Comparison of ENCODE assay signal across 7 cellular contexts in genomic region chr18:395481-396250, GRCh38.
DNase-seq lines count a peak whose midpoint lies in the region; ATAC-seq and TF ChIP-seq lines count a peak whose summit lies in the region.

No MANE protein-coding gene starts in this region.

- H3K14ac ChIP-seq in IMR-90 (replicated peaks; ENCODE audit: low read depth, low read length): peak overlapping the region; percentile 5

- H3K56ac ChIP-seq in IMR-90 (ENCODE audit: extremely low read depth, insufficient read depth, low read length): peak overlapping the region; percentile 33

- no peak overlapping the region for H2AK9ac ChIP-seq in IMR-90 (replicated peaks; ENCODE audit: low read depth, low read length, poor library complexity)

- CTCF ChIA-PET in IMR-90 (lab: Yijun Ruan, JAX): no interaction called here

- H3K4ac ChIP-seq in IMR-90 (ENCODE audit: low read depth, low read length): peak overlapping the region; percentile 64

- peak overlapping the region; percentile 27; the same call in 1 of the 2 replicates for H4K5ac ChIP-seq in IMR-90 (ENCODE audit: low read depth, low read length)

- POLR2A ChIA-PET in IMR-90 (lab: Charles Lee; ENCODE audit: unreplicated experiment): no interaction called here

- H3K18ac ChIP-seq in IMR-90 (ENCODE audit: low read depth, low read length): peak overlapping the region; percentile 30

- no peaks in the 10 kb centered on the region for H3K9me3 ChIP-seq in IMR-90 (ENCODE audit: control insufficient read depth, insufficient read depth, low read length)
- no peaks in the 10 kb centered on the region for H3K9me3 ChIP-seq in upper lobe of right lung

- peak overlapping the region; percentile 7 to 60; a peak in 3 of 4 replicates for H4K8ac ChIP-seq in IMR-90 (ENCODE audit: low read depth in 2 of 2, low read length in 2 of 2)

- DNase-seq in IMR-90 (peak; percentile 86), astrocyte of the spinal cord (ENCODE audit: low read depth, low spot score) (peak; percentile 85), iris pigment epithelial cell (ENCODE audit: low read depth) (peak; percentile 87), upper lobe of right lung (no peak), SKM-1 (lab: John Stamatoyannopoulos, UW; ENCODE audit: unreplicated experiment) (no peak), GM19240 (ENCODE audit: insufficient read length, low spot score) (no peak)

- BruUV-seq in IMR-90 (replicated peaks; lab: Mats Ljungman, UMichigan): no TSS peak

- peak overlapping the region; percentile 41 for H4K91ac ChIP-seq in IMR-90 (ENCODE audit: insufficient read depth, low read depth, low read length)

- TF ChIP-seq RAD21 in IMR-90 (IDR thresholded peaks at IDR 0.05; ENCODE audit: low read length): peak; percentile 5; the same call in 1 of the 2 replicates

- peaks cover 25% of the 10 kb centered on the region for H3K4me1 ChIP-seq in IMR-90 (ENCODE audit: control insufficient read depth, insufficient read depth, low read length)
- H3K4me1 ChIP-seq in upper lobe of right lung: peaks cover 10% of the 10 kb centered on the region

- H3K79me1 ChIP-seq in IMR-90 (ENCODE audit: low read depth in 1 of 2, low read length in 2 of 2): no peaks in the 10 kb centered on the region

- ATAC-seq in IMR-90 (ENCODE audit: low read depth): peak; percentile 84
- peak; percentile 14 for ATAC-seq in upper lobe of right lung
- ATAC-seq in HG03039 (IDR thresholded peaks at IDR 0.05; ENCODE audit: unreplicated experiment): no peak

- H3K4me3 ChIP-seq in IMR-90 (ENCODE audit: insufficient read depth, low read depth, low read length) (no peak overlapping the region), astrocyte of the spinal cord (ENCODE audit: low read depth, low read length) (no peak overlapping the region), upper lobe of right lung (no peak overlapping the region)

- intact Hi-C loops in IMR-90 (cut with micrococcal nuclease) (loop anchor here (2.0 to 10.0 kb wide), 3 partner anchors 73 to 219 kb away; no protein-coding TSS in a partner anchor), upper lobe of right lung (cut with DNase I) (no loop called here)

- H3K4me2 ChIP-seq in IMR-90 (ENCODE audit: low read depth, low read length): peak overlapping the region; percentile 77

- TF ChIP-seq CTCF in IMR-90 (conservative IDR thresholded peaks at IDR 0.05; ENCODE audit: low read depth, low read length) (no peak), astrocyte of the spinal cord (IDR thresholded peaks at IDR 0.05; ENCODE audit: low read depth, low read length) (no peak), upper lobe of right lung (IDR thresholded peaks at IDR 0.05) (no peak)

- H2BK5ac ChIP-seq in IMR-90 (ENCODE audit: low read depth, low read length, poor library complexity, severe bottlenecking): peak overlapping the region; percentile 71

- H4K20me1 ChIP-seq in IMR-90 (ENCODE audit: insufficient read depth, low read length): peaks cover 4% of the 10 kb centered on the region; the same call in 1 of the 2 replicates

- dilution Hi-C loops in IMR-90 (cut with HindIII; ENCODE audit: low sequenced_read_pairs, unreplicated experiment): no loop called here

- H3K27ac ChIP-seq in IMR-90 (ENCODE audit: insufficient read depth, low read length) (peak overlapping the region; percentile 63), upper lobe of right lung (no peak overlapping the region)

- peak overlapping the region; percentile 80 for H2BK120ac ChIP-seq in IMR-90 (ENCODE audit: low read depth, low read length)

- WGBS in IMR-90 (ENCODE audit: extremely low coverage in 2 of 2, insufficient read length in 1 of 2), 2 experiments: no CpG with 5 or more reads among the region's 12 CpGs

- TF ChIP-seq POLR2A in IMR-90 (IDR thresholded peaks at IDR 0.05; ENCODE audit: low read depth, low read length): no peak

- H3K36me3 ChIP-seq in IMR-90 (ENCODE audit: control insufficient read depth, insufficient read depth, low read length) (no peaks in the 10 kb centered on the region), upper lobe of right lung (no peaks in the 10 kb centered on the region)

- in situ Hi-C loops in IMR-90 (cut with MboI; ENCODE audit: low sequenced_read_pairs): no loop called here
- in situ Hi-C loops in astrocyte of the spinal cord (cut with HindIII; ENCODE audit: low sequenced_read_pairs): no loop called here

- H3K9ac ChIP-seq in IMR-90 (ENCODE audit: low read depth, low read length): no peak overlapping the region

- peak overlapping the region; percentile 16; the same call in 1 of the 3 replicates for H2BK15ac ChIP-seq in IMR-90 (ENCODE audit: low read depth, low read length)

- H2AFZ ChIP-seq in IMR-90 (replicated peaks; ENCODE audit: low read length, poor library complexity): peak overlapping the region; percentile 36

- H3K9me1 ChIP-seq in IMR-90 (ENCODE audit: insufficient read depth, low read length): peaks cover 17% of the 10 kb centered on the region

- peak overlapping the region; percentile 65 for H3K23ac ChIP-seq in IMR-90 (ENCODE audit: low read depth, low read length)

- H3K27me3 ChIP-seq in IMR-90 (ENCODE audit: control insufficient read depth, insufficient read depth, low read length) (0 out of 2 replicates have a peak, but pooled peaks cover 1% of the 10 kb centered on the region), upper lobe of right lung (no peaks in the 10 kb centered on the region)

- H2BK20ac ChIP-seq in IMR-90 (ENCODE audit: low read depth, low read length): peak overlapping the region; percentile 55

- no peak overlapping the region for H2AK5ac ChIP-seq in IMR-90 (ENCODE audit: low read depth, low read length)

TF ChIP-seq in IMR-90, 13 proteins besides CTCF, POLR2A, EP300 and RAD21:
- TF ChIP-seq SMC3 (IDR thresholded peaks at IDR 0.05; ENCODE audit: low read depth, low read length) (no peak), ELK1 (IDR thresholded peaks at IDR 0.05; ENCODE audit: borderline replicate concordance, low read depth, low read length) (no peak), MAFK (IDR thresholded peaks at IDR 0.05; ENCODE audit: low read depth, low read length) (peak; percentile 3; the same call in 1 of the 2 replicates), USF2 (IDR thresholded peaks at IDR 0.05; ENCODE audit: low read depth, low read length) (no peak), NFE2L2 (IDR thresholded peaks at IDR 0.05; ENCODE audit: low read depth, low read length) (0 out of 2 replicates have a peak, but pooled peaks have one; percentile 13), FOS (IDR thresholded peaks at IDR 0.05; ENCODE audit: low read depth, low read length) (peak; percentile 51; the same call in 1 of the 2 replicates), BHLHE40 (IDR thresholded peaks at IDR 0.05; ENCODE audit: low read depth, low read length) (peak; percentile 83), CHD1 (IDR thresholded peaks at IDR 0.05; ENCODE audit: low read depth, low read length) (no peak), MAZ (IDR thresholded peaks at IDR 0.05; ENCODE audit: borderline replicate concordance, low read depth, low read length) (no peak), MXI1 (IDR thresholded peaks at IDR 0.05; ENCODE audit: borderline replicate concordance, low read depth, low read length) (peak; percentile 83; the same call in 1 of the 2 replicates), RFX5 (IDR thresholded peaks at IDR 0.05; ENCODE audit: low read depth, low read length) (no peak)

Comparison
In these comparisons a context has a peak if more than half of its experiments do, and no peak if none do; other contexts are left out.
1. DNase-seq: peak in IMR-90 (single experiment), astrocyte of the spinal cord (single experiment) and iris pigment epithelial cell (single experiment); none in upper lobe of right lung (single experiment), SKM-1 (single experiment) and GM19240 (single experiment).